11 cellular contexts compared by ENCODE assay signal in the genomic region with DNA sequence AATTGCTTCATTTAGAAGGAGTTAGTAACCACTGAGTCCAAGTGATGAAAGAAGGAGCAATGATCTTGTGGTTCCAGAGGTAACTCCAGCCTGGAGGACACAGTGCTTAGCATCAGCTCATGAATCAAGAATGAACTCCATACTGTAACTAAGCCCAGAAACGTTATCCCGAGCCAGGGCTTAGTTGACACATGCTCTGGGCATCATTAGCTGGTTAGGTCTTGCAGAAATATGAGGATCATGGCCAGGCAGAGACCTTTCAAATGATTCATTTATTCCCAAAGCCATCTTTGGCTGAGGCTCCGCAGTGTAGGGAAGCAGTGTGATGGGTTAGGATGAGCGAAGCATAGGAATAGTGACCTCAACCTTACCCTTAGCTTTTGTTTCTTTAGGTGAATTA.
DNase-seq lines count a peak whose midpoint lies in the region; ATAC-seq and TF ChIP-seq lines count a peak whose summit lies in the region.
"Had no signal": no experiment of that assay in that cellular context is flagged by ENCODE, and none has a peak within 500 bp of the region (broad histone marks: within the 10 kb centered on the region; RNA-seq: fewer than 3 reads in every experiment).

No MANE protein-coding gene starts in this region.

- H3K27me3 ChIP-seq in muscle layer of duodenum (ENCODE audit: low read depth, low read length) (no peaks in the 10 kb centered on the region), uterus (no peaks in the 10 kb centered on the region)

- H3K36me3 ChIP-seq in muscle layer of duodenum (ENCODE audit: control insufficient read depth in 1 of 2, insufficient read depth in 2 of 2, low read length in 2 of 2), result peaks cover 0 to 3% of the 10 kb centered on the region in 2 donors
- H3K36me3 ChIP-seq in uterus, result no peaks in the 10 kb centered on the region

- DNase-seq in NCI-H446 (lab: John Stamatoyannopoulos, UW), result peak; percentile 35 to 82
- peak; percentile 97 for DNase-seq in epithelial cell of esophagus (ENCODE audit: low read depth)
- DNase-seq in uterus, result peak; percentile 42 to 73
- DNase-seq in pons (ENCODE audit: low spot score), result no peak
- DNase-seq: activated CD8-positive, alpha-beta memory T cell treated with anti-CD3 and anti-CD28 coated beads, Interleukin-2, amount 50 U/mL, for 4 hours; central memory CD4-positive, alpha-beta T cell; GDM1; naive thymus-derived CD4-positive, alpha-beta T cell had no signal

- H3K4me3 ChIP-seq in epithelial cell of esophagus (ENCODE audit: low read length) (no peak overlapping the region), muscle layer of duodenum (ENCODE audit: low read depth in 1 of 2, low read length in 2 of 2) (no peak overlapping the region), uterus (no peak overlapping the region)

- H3K4me1 ChIP-seq in muscle layer of duodenum (ENCODE audit: control insufficient read depth in 1 of 2, insufficient read depth in 2 of 2, low read length in 2 of 2) (no peaks in the 10 kb centered on the region), uterus (peaks cover 0 to 13% of the 10 kb centered on the region in 2 donors)

- no peak for TF ChIP-seq POLR2A in uterus (IDR thresholded peaks at IDR 0.05)

- peak overlapping the region; percentile 50 for H3K27ac ChIP-seq in muscle layer of duodenum (ENCODE audit: low read length)
- peak overlapping the region; percentile 83 for H3K27ac ChIP-seq in uterus

- intact Hi-C loops in uterus (cut with DNase I; ENCODE audit: low total_unique reads), result no loop called here

- ATAC-seq in HG02852 (IDR thresholded peaks at IDR 0.05; ENCODE audit: unreplicated experiment) (no peak), GM18867 (IDR thresholded peaks at IDR 0.05; ENCODE audit: unreplicated experiment) (no peak)
- ATAC-seq: naive thymus-derived CD4-positive, alpha-beta T cell had no signal

- H3K9me3 ChIP-seq in muscle layer of duodenum (ENCODE audit: control insufficient read depth in 1 of 2, low read length in 2 of 2) (no peaks in the 10 kb centered on the region), uterus (no peaks in the 10 kb centered on the region)

- no peak for TF ChIP-seq CTCF in epithelial cell of esophagus (IDR thresholded peaks at IDR 0.05; ENCODE audit: insufficient read depth, low read depth, low read length, missing control alignments)
- no peak for TF ChIP-seq CTCF in uterus (IDR thresholded peaks at IDR 0.05)
